In the genomic region with DNA sequence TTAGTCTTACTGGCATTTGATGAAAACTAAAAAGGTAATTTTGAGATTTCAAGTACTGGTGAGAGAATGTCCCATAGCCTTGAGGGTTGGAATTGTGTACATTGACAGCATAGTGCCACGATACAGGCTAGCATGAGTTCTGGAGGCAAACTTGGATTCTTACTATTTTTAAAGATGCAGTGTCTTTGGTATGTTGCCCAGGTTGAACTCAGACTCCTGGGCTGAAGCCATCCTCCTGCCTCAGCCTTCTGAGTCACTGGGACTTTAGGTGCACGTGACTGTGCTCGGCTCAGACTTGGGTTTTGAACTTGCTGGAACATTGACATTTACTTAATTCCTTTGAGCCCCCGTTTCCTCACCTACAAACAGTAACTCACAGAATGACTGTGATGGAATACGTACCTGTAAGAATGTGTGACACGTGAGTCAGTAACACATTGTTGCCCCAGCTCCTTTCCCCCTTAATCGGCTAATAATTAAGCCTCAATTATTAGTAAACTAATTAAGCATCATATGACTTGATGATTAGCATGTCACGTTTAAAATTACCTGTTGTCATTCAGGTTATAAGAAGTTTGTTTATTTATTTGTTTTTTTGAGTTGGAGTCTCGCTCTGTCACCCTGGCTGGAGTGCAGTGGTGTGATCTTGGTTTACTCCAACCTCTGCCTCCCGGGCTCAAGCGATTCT, we compare ENCODE assay signal across 9 cellular contexts. TPM values are rescaled to one million over a fixed set of nuclear protein-coding genes. Genes with fewer than 3 reads are reported as not detected.
A peak's percentile ranks its signal among the peaks of the same experiment; 100 is the strongest.
DNase-seq lines count a peak whose midpoint lies in the region; ATAC-seq, FAIRE-seq and TF ChIP-seq lines count a peak whose summit lies in the region.
"Had no signal": no experiment of that assay in that cellular context is flagged by ENCODE, and none has a peak within 500 bp of the region (broad histone marks: within the 10 kb centered on the region; RNA-seq: fewer than 3 reads in every experiment).

No MANE protein-coding gene starts in this region.

- peaks cover 52% of the 10 kb centered on the region for H3K36me3 Mint-ChIP-seq in activated T-cell treated with anti-CD3 and anti-CD28 coated beads, Interleukin-2, amount 50 U/mL, for 24 hours (ENCODE audit: low read depth)
- H3K36me3 Mint-ChIP-seq in astrocyte (ENCODE audit: low read depth, unreplicated experiment), result peaks cover 4% of the 10 kb centered on the region

- TF ChIP-seq CTCF in astrocyte (IDR thresholded peaks at IDR 0.05; ENCODE audit: insufficient read depth, low read depth, low read length), result no peak
- no peak for TF ChIP-seq CTCF in keratinocyte (optimal IDR thresholded peaks at IDR 0.05 in 1 of 3, IDR thresholded peaks at IDR 0.05 in 1 of 3, conservative IDR thresholded peaks at IDR 0.05 in 1 of 3; ENCODE audit: extremely low read depth in 1 of 3, insufficient read depth in 2 of 3, low read length in 3 of 3)
- no peak for TF ChIP-seq CTCF in transverse colon (IDR thresholded peaks at IDR 0.05)

- H3K79me2 ChIP-seq in astrocyte (ENCODE audit: insufficient read depth, low read length) (peaks cover 100% of the 10 kb centered on the region), keratinocyte (ENCODE audit: control insufficient read depth, insufficient read depth, low read length) (peaks cover 98% of the 10 kb centered on the region)

- no peak overlapping the region for H3K9ac ChIP-seq in astrocyte (ENCODE audit: low read length)
- peak overlapping the region; percentile 63 for H3K9ac ChIP-seq in keratinocyte (ENCODE audit: control insufficient read depth, extremely low read depth, insufficient read depth, low read length)

- peak overlapping the region; percentile 35 for H3K4me2 ChIP-seq in astrocyte (ENCODE audit: low read length)
- peak overlapping the region; percentile 85 for H3K4me2 ChIP-seq in keratinocyte (ENCODE audit: control insufficient read depth, extremely low read depth, insufficient read depth, low read depth, low read length)

- no peaks in the 10 kb centered on the region for H3K36me3 ChIP-seq in astrocyte (ENCODE audit: insufficient read depth, low read length)
- H3K36me3 ChIP-seq in keratinocyte (ENCODE audit: control insufficient read depth in 2 of 2, extremely low read depth in 1 of 2, insufficient read depth in 2 of 2, low read length in 2 of 2), result peaks cover 0 to 5% of the 10 kb centered on the region in 2 experiments
- no peaks in the 10 kb centered on the region for H3K36me3 ChIP-seq in transverse colon

- no peaks in the 10 kb centered on the region for H3K9me3 Mint-ChIP-seq in activated T-cell treated with anti-CD3 and anti-CD28 coated beads, Interleukin-2, amount 50 U/mL, for 24 hours
- no peaks in the 10 kb centered on the region for H3K9me3 Mint-ChIP-seq in astrocyte (ENCODE audit: unreplicated experiment)

- ATAC-seq in GM19023 (IDR thresholded peaks at IDR 0.05; ENCODE audit: unreplicated experiment), result no peak
- no peak for ATAC-seq in GM18498 (IDR thresholded peaks at IDR 0.05; ENCODE audit: unreplicated experiment)

- H3K27ac ChIP-seq in astrocyte (ENCODE audit: low read depth, low read length), result peak overlapping the region; percentile 27
- peak overlapping the region; percentile 84 for H3K27ac ChIP-seq in keratinocyte (ENCODE audit: control insufficient read depth, insufficient read depth, low read length)
- peak overlapping the region in 2 of 4 donors; percentile 43 to 48 for H3K27ac ChIP-seq in transverse colon

- H3K27ac Mint-ChIP-seq in activated T-cell treated with anti-CD3 and anti-CD28 coated beads, Interleukin-2, amount 50 U/mL, for 24 hours, result peak overlapping the region; percentile 82
- H3K27ac Mint-ChIP-seq in astrocyte (ENCODE audit: unreplicated experiment), result peak overlapping the region; percentile 90

- H3K9me3 ChIP-seq in astrocyte (ENCODE audit: insufficient read depth, low read depth, low read length) (no peaks in the 10 kb centered on the region), keratinocyte (ENCODE audit: control insufficient read depth, low read depth, low read length) (no peaks in the 10 kb centered on the region), transverse colon (no peaks in the 10 kb centered on the region)

- no peak for DNase-seq in activated T-cell treated with anti-CD3 and anti-CD28 coated beads, Interleukin-2, amount 50 U/mL, for 24 hours
- DNase-seq in activated T-cell treated with anti-CD3 and anti-CD28 coated beads, Interleukin-2, amount 50 U/mL, for 1 hour, result no peak
- peak; percentile 86 for DNase-seq in astrocyte (ENCODE audit: low read depth)
- DNase-seq in keratinocyte (ENCODE audit: low read depth, low spot score), result no peak
- DNase-seq in transverse colon, result peak; percentile 21
- DNase-seq in hippocampal formation (lab: John Stamatoyannopoulos, UW), result no peak

- peaks cover 84% of the 10 kb centered on the region for H3K4me1 Mint-ChIP-seq in activated T-cell treated with anti-CD3 and anti-CD28 coated beads, Interleukin-2, amount 50 U/mL, for 24 hours (ENCODE audit: low read depth)
- peaks cover 32% of the 10 kb centered on the region for H3K4me1 Mint-ChIP-seq in astrocyte (ENCODE audit: low read depth, unreplicated experiment)

- H3K4me3 Mint-ChIP-seq in activated T-cell treated with anti-CD3 and anti-CD28 coated beads, Interleukin-2, amount 50 U/mL, for 24 hours, result peak overlapping the region; percentile 29
- H3K4me3 Mint-ChIP-seq in astrocyte (ENCODE audit: unreplicated experiment), result peak overlapping the region; percentile 50

- H3K4me3 ChIP-seq in astrocyte (ENCODE audit: insufficient read depth, low read depth, low read length), result no peak overlapping the region
- H3K4me3 ChIP-seq in keratinocyte (ENCODE audit: control insufficient read depth in 2 of 3, extremely low read depth in 1 of 3, insufficient read depth in 2 of 3, low read depth in 1 of 3, low read length in 3 of 3), result peak overlapping the region in 2 of 3 experiments; percentile 57 to 62
- H3K4me3 ChIP-seq in transverse colon, result no peak overlapping the region

- peak; percentile 37 for FAIRE-seq in astrocyte (lab: Jason Lieb, UNC)
- FAIRE-seq in keratinocyte (lab: Jason Lieb, UNC), result peak; percentile 63
- FAIRE-seq: TTC549 had no signal

- H2AFZ ChIP-seq in astrocyte (ENCODE audit: low read depth, low read length) (no peak overlapping the region), keratinocyte (ENCODE audit: control insufficient read depth, low read length) (no peak overlapping the region)

- in situ Hi-C loops in transverse colon (cut with MboI; ENCODE audit: low pct_ligation_motif_present in 1 of 4, low pct_unique_long_range_greater_than_20kb in 1 of 4, low sequenced_read_pairs in 3 of 4), result no loop called here

- no peak for TF ChIP-seq EP300 in transverse colon (IDR thresholded peaks at IDR 0.05; ENCODE audit: low read depth)

- intact Hi-C loops in transverse colon (cut with DNase I; ENCODE audit: low total_unique reads), result no loop called here

- no peaks in the 10 kb centered on the region for H3K27me3 Mint-ChIP-seq in activated T-cell treated with anti-CD3 and anti-CD28 coated beads, Interleukin-2, amount 50 U/mL, for 24 hours
- no peaks in the 10 kb centered on the region for H3K27me3 Mint-ChIP-seq in astrocyte (ENCODE audit: low read depth, unreplicated experiment)

- H3K4me1 ChIP-seq in astrocyte (ENCODE audit: insufficient read depth, low read length) (peaks cover 9% of the 10 kb centered on the region), keratinocyte (ENCODE audit: control insufficient read depth, extremely low read depth, insufficient read depth, low read length) (peaks cover 35% of the 10 kb centered on the region), transverse colon (peaks cover 15 to 90% (median 21%) of the 10 kb centered on the region in 4 donors)

- H4K20me1 ChIP-seq in astrocyte (ENCODE audit: insufficient read depth, low read length), result peaks cover 97% of the 10 kb centered on the region
- H4K20me1 ChIP-seq in keratinocyte (ENCODE audit: control insufficient read depth, extremely low read depth, insufficient read depth, low read length), result peaks cover 63% of the 10 kb centered on the region

- H3K9me1 ChIP-seq in keratinocyte (ENCODE audit: control insufficient read depth, extremely low read depth, insufficient read depth, low read length), result peaks cover 5% of the 10 kb centered on the region

- H3K27me3 ChIP-seq in astrocyte (ENCODE audit: insufficient read depth, low read length) (no peaks in the 10 kb centered on the region), keratinocyte (ENCODE audit: control insufficient read depth, extremely low read depth, insufficient read depth, low read length) (no peaks in the 10 kb centered on the region), transverse colon (no peaks in the 10 kb centered on the region)

- 78 to 89% methylated on average over 4 to 11 of the region's 11 CpGs for WGBS in transverse colon (ENCODE audit: low coverage in 1 of 2), 2 donors

- dilution Hi-C loops in keratinocyte (cut with MboI; ENCODE audit: extremely low pct_ligation_motif_present, low sequenced_read_pairs), result no loop called here

- TF ChIP-seq POLR2A in transverse colon (IDR thresholded peaks at IDR 0.05), result no peak

RNA-seq across cellular contexts. Expression of gene DNAJB6, which starts 10.6 kb away (rescaled TPM):
- 158 and 179 TPM in 2 replicates for total RNA-seq in astrocyte
- polyA plus RNA-seq in keratinocyte, result 76.8 to 163 TPM (median 152 TPM) in 3 replicates
- polyA plus RNA-seq in keratinocyte (2011; ENCODE audit: low read depth), result 296 TPM
- polyA plus RNA-seq in keratinocyte (2011; cell fraction: cytosol; rRNA removed), result 119 and 167 TPM in 2 replicates
- 115 and 161 TPM in 2 replicates for polyA plus RNA-seq in keratinocyte (2011; cell fraction: nucleus; rRNA removed)
- polyA plus RNA-seq in keratinocyte (2012; ENCODE audit: low replicate concordance), result 190 TPM in 2 replicates
- polyA minus RNA-seq in keratinocyte, result 26.5 to 60.8 TPM (median 29.4 TPM) in 3 replicates
- 69.4 TPM for polyA minus RNA-seq in keratinocyte (2011; cell fraction: cytosol; rRNA and poly(A)+ RNA removed)
- polyA minus RNA-seq in keratinocyte (2011; cell fraction: nucleus; rRNA and poly(A)+ RNA removed), result 49.7 and 85.1 TPM in 2 replicates
- 10 to 100 TPM; 47.0 to 87.6 (median 60.5) TPM for total RNA-seq in transverse colon

Comparison
In these comparisons a context has a peak if more than half of its experiments do, and no peak if none do; other contexts are left out.
1. DNase-seq: peak in astrocyte (single experiment) and transverse colon (single experiment); none in activated T-cell treated with anti-CD3 and anti-CD28 coated beads, Interleukin-2, amount 50 U/mL, for 24 hours (single experiment), activated T-cell treated with anti-CD3 and anti-CD28 coated beads, Interleukin-2, amount 50 U/mL, for 1 hour (single experiment), keratinocyte (single experiment) and hippocampal formation (0 of 2).
2. H3K4me3 ChIP-seq: peak in keratinocyte (2 of 3); none in astrocyte (single experiment) and transverse colon (0 of 4).